In the genomic region with DNA sequence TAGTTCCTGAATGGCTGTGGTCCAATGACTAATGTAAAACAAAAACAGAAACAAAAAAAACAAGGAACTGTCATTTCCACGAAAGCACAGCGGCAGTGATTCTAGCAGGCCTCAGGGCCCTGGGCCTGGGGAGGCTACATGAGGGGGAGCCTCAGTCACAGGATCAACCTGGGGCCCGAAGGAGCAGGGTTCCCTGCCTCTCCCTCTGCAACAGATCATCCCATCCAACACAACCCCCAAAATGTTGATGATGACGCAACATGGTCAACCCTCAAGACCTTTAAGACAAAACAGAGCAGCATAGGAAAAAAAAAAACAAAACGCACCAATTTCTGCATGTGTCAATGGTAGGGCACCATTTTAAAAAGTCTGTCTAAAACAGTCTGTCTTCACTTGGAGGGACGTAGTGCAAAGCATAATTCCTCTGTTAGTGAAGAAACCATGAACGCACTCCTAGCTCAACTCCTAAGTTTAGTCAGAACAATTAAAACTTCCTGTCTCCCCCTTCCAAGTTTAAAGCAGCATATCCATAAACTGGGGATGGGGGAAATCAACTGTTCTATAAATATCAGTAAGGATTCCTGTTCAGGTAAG, we compare ENCODE assay signal across 15 cellular contexts.
"Had no signal": no experiment of that assay in that cellular context is flagged by ENCODE, and none has a peak within 500 bp of the region (broad histone marks: within the 10 kb centered on the region; RNA-seq: fewer than 3 reads in every experiment).

No MANE protein-coding gene starts in this region.

- H3K4me3 Mint-ChIP-seq: activated T-cell treated with anti-CD3 and anti-CD28 coated beads, Interleukin-2, amount 50 U/mL, for 72 hours; dendritic cell treated with granulocyte-macrophage colony-stimulating factor and Interleukin-4, amounts not matched to agents 40 ng/mL and 50 ng/mL, for 4 days; immature natural killer cell; natural killer cell; stimulated activated naive CD8-positive, alpha-beta T cell treated with anti-CD3 and anti-CD28 coated beads, Interleukin-15, Interleukin-2, amounts not matched to agents 100 ng/mL and 50 ng/mL, for 24 hours had no signal

- H3K4me3 ChIP-seq: lung had no signal

- ATAC-seq: activated T-cell treated with anti-CD3 and anti-CD28 coated beads, Interleukin-2, amount 50 U/mL, for 72 hours; left cardiac atrium; natural killer cell had no signal

- H3K36me3 ChIP-seq: brain microvascular endothelial cell had no signal

- H3K36me3 Mint-ChIP-seq: natural killer cell had no signal

- H3K27me3 Mint-ChIP-seq: dendritic cell treated with granulocyte-macrophage colony-stimulating factor and Interleukin-4, amounts not matched to agents 40 ng/mL and 50 ng/mL, for 4 days; stimulated activated naive CD8-positive, alpha-beta T cell treated with anti-CD3 and anti-CD28 coated beads, Interleukin-15, Interleukin-2, amounts not matched to agents 100 ng/mL and 50 ng/mL, for 24 hours had no signal

- H3K27me3 ChIP-seq: brain microvascular endothelial cell had no signal

- H3K27ac Mint-ChIP-seq: activated T-cell treated with anti-CD3 and anti-CD28 coated beads, Interleukin-2, amount 50 U/mL, for 72 hours; dendritic cell treated with granulocyte-macrophage colony-stimulating factor and Interleukin-4, amounts not matched to agents 40 ng/mL and 50 ng/mL, for 4 days; immature natural killer cell; natural killer cell; stimulated activated naive CD8-positive, alpha-beta T cell treated with anti-CD3 and anti-CD28 coated beads, Interleukin-15, Interleukin-2, amounts not matched to agents 100 ng/mL and 50 ng/mL, for 24 hours had no signal

- H3K9me3 Mint-ChIP-seq: activated T-cell treated with anti-CD3 and anti-CD28 coated beads, Interleukin-2, amount 50 U/mL, for 72 hours; dendritic cell treated with granulocyte-macrophage colony-stimulating factor and Interleukin-4, amounts not matched to agents 40 ng/mL and 50 ng/mL, for 4 days; immature natural killer cell; natural killer cell; stimulated activated naive CD8-positive, alpha-beta T cell treated with anti-CD3 and anti-CD28 coated beads, Interleukin-15, Interleukin-2, amounts not matched to agents 100 ng/mL and 50 ng/mL, for 24 hours had no signal

- DNase-seq: activated CD4-positive, alpha-beta T cell treated with anti-CD3 and anti-CD28 coated beads for 1 hour; activated CD4-positive, alpha-beta T cell treated with anti-CD3 and anti-CD28 coated beads, Interleukin-2, amount 50 U/mL, for 48 hours; activated naive CD4-positive, alpha-beta T cell treated with Interleukin-2 at 50 U/mL for 16 hours; activated T-cell treated with anti-CD3 and anti-CD28 coated beads, Interleukin-2, amount 50 U/mL, for 72 hours; amniotic stem cell; brain microvascular endothelial cell; cerebellar nuclear complex; immature natural killer cell; left cardiac atrium; natural killer cell; stimulated activated CD4-positive, alpha-beta T cell treated with anti-CD3 and anti-CD28 coated beads, Interleukin-2, amount 100 ng/mL, for 48 hours; T-helper 9 cell had no signal

- H3K27ac ChIP-seq: brain microvascular endothelial cell had no signal
